25 cellular contexts compared by ENCODE assay signal in the genomic region with DNA sequence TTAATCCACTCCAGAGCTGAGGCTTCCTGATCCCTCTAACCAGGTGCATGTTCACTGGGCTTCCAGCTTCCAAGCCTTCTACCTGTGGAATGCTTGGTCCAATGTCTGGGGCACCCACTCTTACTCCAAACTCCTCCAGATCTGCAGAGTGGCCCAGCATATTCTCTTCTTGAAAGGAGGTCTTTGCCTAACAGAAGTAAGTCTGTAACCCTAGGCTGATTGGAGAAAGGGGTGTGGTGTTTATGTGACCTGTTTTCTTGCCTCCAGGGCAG.
DNase-seq lines count a peak whose midpoint lies in the region; ATAC-seq and TF ChIP-seq lines count a peak whose summit lies in the region.
"Had no signal": no experiment of that assay in that cellular context is flagged by ENCODE, and none has a peak within 500 bp of the region (broad histone marks: within the 10 kb centered on the region; RNA-seq: fewer than 3 reads in every experiment).

No MANE protein-coding gene starts in this region.

- H3K36me3 ChIP-seq in GM23248 (ENCODE audit: low read depth) (no peaks in the 10 kb centered on the region), SJCRH30 (no peaks in the 10 kb centered on the region), right lobe of liver (no peaks in the 10 kb centered on the region), smooth muscle cell (ENCODE audit: low read depth) (no peaks in the 10 kb centered on the region), Peyer's patch (no peaks in the 10 kb centered on the region), OCI-LY7 (ENCODE audit: insufficient read depth, low read length) (no peaks in the 10 kb centered on the region)
- H3K36me3 ChIP-seq: heart right ventricle, left lung, right atrium auricular region had no signal

- H3K27me3 ChIP-seq in GM23248 (replicated peaks; ENCODE audit: insufficient read depth) (no peaks in the 10 kb centered on the region; the same call in 1 of the 2 replicates), SJCRH30 (no peaks in the 10 kb centered on the region), right lobe of liver (no peaks in the 10 kb centered on the region), smooth muscle cell (ENCODE audit: low read depth) (no peaks in the 10 kb centered on the region), Peyer's patch (no peaks in the 10 kb centered on the region)
- H3K27me3 ChIP-seq: left lung, right atrium auricular region had no signal

- no TSS peak for BruUV-seq in OCI-LY7 (replicated peaks; lab: Mats Ljungman, UMichigan)

- H4K20me1 ChIP-seq in GM23248 (ENCODE audit: insufficient read depth): no peaks in the 10 kb centered on the region
- H4K20me1 ChIP-seq in smooth muscle cell (ENCODE audit: low read depth): no peaks in the 10 kb centered on the region
- H4K20me1 ChIP-seq in OCI-LY7 (ENCODE audit: insufficient read depth, low read length): no peaks in the 10 kb centered on the region

- H3K9ac ChIP-seq in GM23248 (no peak overlapping the region), smooth muscle cell (ENCODE audit: low read depth) (peak overlapping the region; percentile 55)

- no peak for TF ChIP-seq CTCF in right lobe of liver (IDR thresholded peaks at IDR 0.05)
- no peak for TF ChIP-seq CTCF in smooth muscle cell (IDR thresholded peaks at IDR 0.05; ENCODE audit: borderline replicate concordance, insufficient read depth, poor library complexity, severe bottlenecking)
- TF ChIP-seq CTCF in Peyer's patch (IDR thresholded peaks at IDR 0.05): no peak
- TF ChIP-seq CTCF in OCI-LY7 (conservative IDR thresholded peaks at IDR 0.05; ENCODE audit: low read length): no peak

- CTCF ChIA-PET in OCI-LY7 (lab: Charles Lee; ENCODE audit: unreplicated experiment): no interaction called here

- H3K4me2 ChIP-seq in GM23248 (ENCODE audit: unreplicated experiment) (peak overlapping the region; percentile 19), smooth muscle cell (peak overlapping the region; percentile 61), OCI-LY7 (ENCODE audit: low read length) (no peak overlapping the region)

- H3K27ac ChIP-seq in GM23248 (no peak overlapping the region), SJCRH30 (peak overlapping the region; percentile 64), right lobe of liver (peak overlapping the region; percentile 37 to 91 (median 75)), smooth muscle cell (ENCODE audit: low read depth) (peak overlapping the region; percentile 92), Peyer's patch (peak overlapping the region in 2 of 4 donors; percentile 46 to 61), OCI-LY7 (ENCODE audit: low read depth, low read length, poor library complexity, severe bottlenecking) (no peak overlapping the region)
- H3K27ac ChIP-seq: epithelial cell of prostate, heart right ventricle, right atrium auricular region had no signal

- H3K9me3 ChIP-seq in GM23248 (ENCODE audit: low read depth): no peaks in the 10 kb centered on the region
- no peaks in the 10 kb centered on the region for H3K9me3 ChIP-seq in SJCRH30 (replicated peaks)
- no peaks in the 10 kb centered on the region for H3K9me3 ChIP-seq in right lobe of liver
- H3K9me3 ChIP-seq in smooth muscle cell (replicated peaks; ENCODE audit: low read depth): no peaks in the 10 kb centered on the region
- H3K9me3 ChIP-seq in Peyer's patch: no peaks in the 10 kb centered on the region
- H3K9me3 ChIP-seq in OCI-LY7 (ENCODE audit: low read length): no peaks in the 10 kb centered on the region
- H3K9me3 ChIP-seq: heart right ventricle, left lung, mucosa of descending colon, right atrium auricular region had no signal

- H3K79me2 ChIP-seq in GM23248 (ENCODE audit: insufficient read depth): no peaks in the 10 kb centered on the region
- no peaks in the 10 kb centered on the region for H3K79me2 ChIP-seq in smooth muscle cell (ENCODE audit: low read depth)
- H3K79me2 ChIP-seq in OCI-LY7 (ENCODE audit: insufficient read depth, low read depth, low read length): no peaks in the 10 kb centered on the region

- H3F3A ChIP-seq in GM23248 (ENCODE audit: insufficient read depth) (peaks cover 12% of the 10 kb centered on the region), smooth muscle cell (ENCODE audit: low read depth) (peaks cover 6% of the 10 kb centered on the region)

- H3K4me1 ChIP-seq in GM23248 (ENCODE audit: insufficient read depth) (peaks cover 24% of the 10 kb centered on the region), SJCRH30 (peaks cover 48% of the 10 kb centered on the region), right lobe of liver (peaks cover 0 to 75% (median 24%) of the 10 kb centered on the region in 4 donors), smooth muscle cell (ENCODE audit: low read depth) (peaks cover 22% of the 10 kb centered on the region), Peyer's patch (peaks cover 0 to 41% (median 3%) of the 10 kb centered on the region in 4 donors), OCI-LY7 (ENCODE audit: insufficient read depth, low read length, poor library complexity, severe bottlenecking) (no peaks in the 10 kb centered on the region)
- H3K4me1 ChIP-seq: heart right ventricle, left lung, right atrium auricular region had no signal

- no peak overlapping the region for H2AFZ ChIP-seq in GM23248
- H2AFZ ChIP-seq in smooth muscle cell (ENCODE audit: low read depth): no peak overlapping the region
- no peak overlapping the region for H2AFZ ChIP-seq in OCI-LY7 (ENCODE audit: low read length)

- H3K4me3 ChIP-seq in GM23248 (no peak overlapping the region), SJCRH30 (no peak overlapping the region), right lobe of liver (no peak overlapping the region), smooth muscle cell (no peak overlapping the region), Peyer's patch (no peak overlapping the region), OCI-LY7 (ENCODE audit: low read depth, low read length, poor library complexity, severe bottlenecking) (no peak overlapping the region)
- H3K4me3 ChIP-seq: heart right ventricle, left lung, mucosa of descending colon, right atrium auricular region had no signal

- DNase-seq in GM23248 (no peak), SJCRH30 (no peak), right lobe of liver (no peak), smooth muscle cell (lab: John Stamatoyannopoulos, UW; ENCODE audit: unreplicated experiment) (no peak), NOMO-1 (lab: John Stamatoyannopoulos, UW; ENCODE audit: unreplicated experiment in 2 of 2) (no peak), Peyer's patch (no peak), OCI-LY7 (ENCODE audit: low spot score) (no peak)
- DNase-seq: activated CD4-positive, alpha-beta T cell treated with anti-CD3 and anti-CD28 coated beads for 4 hours; activated naive CD4-positive, alpha-beta T cell treated with anti-CD3 and anti-CD28 coated beads, Interleukin-2, amount 50 U/mL, for 16 hours; activated T-cell treated with anti-CD3 and anti-CD28 coated beads, Interleukin-2, amount 50 U/mL, for 72 hours; CD4-positive, CD25-positive, alpha-beta regulatory T cell; DMS 273 treated with DMSO at 0.1 percent for 48 hours; heart right ventricle; KBM-7; left lung; mucosa of descending colon; NCI-H146; NCI-H2171 treated with DMSO at 0.1 percent for 48 hours; NCI-H526 treated with DMSO at 0.1 percent for 48 hours; Right ventricle myocardium superior; stimulated activated CD8-positive, alpha-beta memory T cell treated with anti-CD3 and anti-CD28 coated beads, Interleukin-4, amount 100 ng/mL, for 48 hours; T-helper 1 cell had no signal

- POLR2A ChIA-PET in OCI-LY7 (lab: Charles Lee): no interaction called here

- H3K9me2 ChIP-seq in GM23248 (ENCODE audit: insufficient read depth) (no peaks in the 10 kb centered on the region), OCI-LY7 (ENCODE audit: insufficient read depth, low read length) (no peaks in the 10 kb centered on the region)

- TF ChIP-seq POLR2A in right lobe of liver (IDR thresholded peaks at IDR 0.05): no peak
- TF ChIP-seq POLR2A in Peyer's patch (IDR thresholded peaks at IDR 0.05): no peak

- ATAC-seq in right lobe of liver (no peak), HG03432 (IDR thresholded peaks at IDR 0.05; ENCODE audit: unreplicated experiment) (no peak)
- ATAC-seq: activated T-cell treated with anti-CD3 and anti-CD28 coated beads, Interleukin-2, amount 50 U/mL, for 72 hours had no signal

- intact Hi-C loops in right lobe of liver (cut with DNase I): no loop called here
- intact Hi-C loops in OCI-LY7 (cut with micrococcal nuclease; ENCODE audit: unreplicated experiment): no loop called here

- in situ Hi-C loops in GM23248 (cut with MboI): no loop called here

Comparison
In these comparisons a context has a peak if more than half of its experiments do, and no peak if none do; other contexts are left out.
1. H3K27ac ChIP-seq: peak in SJCRH30 (single experiment), right lobe of liver (3 of 3) and smooth muscle cell (single experiment); none in GM23248 (single experiment) and OCI-LY7 (single experiment).